8 cellular contexts compared by ENCODE assay signal in genomic region chr5:44809956-44810276, GRCh38. TPM values are rescaled to one million over a fixed set of nuclear protein-coding genes. Genes with fewer than 3 reads are reported as not detected.
A peak's percentile ranks its signal among the peaks of the same experiment; 100 is the strongest.
DNase-seq lines count a peak whose midpoint lies in the region; ATAC-seq and TF ChIP-seq lines count a peak whose summit lies in the region.

No MANE protein-coding gene starts in this region.

- H3K27ac ChIP-seq in CD4-positive, CD25-positive, alpha-beta regulatory T cell (ENCODE audit: insufficient read depth, low read length, poor library complexity, severe bottlenecking), result peak overlapping the region; percentile 90
- H3K27ac ChIP-seq in OCI-LY3 (ENCODE audit: low read length), result peak overlapping the region; percentile 61; the same call in 1 of the 2 replicates

- H4K20me1 ChIP-seq in OCI-LY3 (ENCODE audit: insufficient read depth, low read length), result no peaks in the 10 kb centered on the region

- no peaks in the 10 kb centered on the region for H3K9me3 ChIP-seq in CD4-positive, CD25-positive, alpha-beta regulatory T cell (ENCODE audit: control insufficient read depth in 2 of 2, low read length in 2 of 2)
- H3K9me3 ChIP-seq in OCI-LY3 (ENCODE audit: insufficient read depth, low read length) (no peaks in the 10 kb centered on the region), neuron (ENCODE audit: low read length) (no peaks in the 10 kb centered on the region)

- H2AFZ ChIP-seq in OCI-LY3 (ENCODE audit: low read depth, low read length) (no peak overlapping the region), neuron (ENCODE audit: low read depth, low read length) (no peak overlapping the region)

- H3K27me3 ChIP-seq in CD4-positive, CD25-positive, alpha-beta regulatory T cell (ENCODE audit: control insufficient read depth, insufficient read depth, low read length), result no peaks in the 10 kb centered on the region
- no peaks in the 10 kb centered on the region for H3K27me3 ChIP-seq in OCI-LY3 (ENCODE audit: low read depth, low read length)
- H3K27me3 ChIP-seq in neuron (ENCODE audit: insufficient read depth, low read length), result no peaks in the 10 kb centered on the region

- peak overlapping the region; percentile 93 to 98 (median 97) for H3K27ac Mint-ChIP-seq in CD4-positive, CD25-positive, alpha-beta regulatory T cell
- H3K27ac Mint-ChIP-seq in endothelial cell (ENCODE audit: unreplicated experiment), result peak overlapping the region; percentile 75

- H3K36me3 ChIP-seq in CD4-positive, CD25-positive, alpha-beta regulatory T cell (ENCODE audit: control insufficient read depth, insufficient read depth, low read length), result peaks cover 37% of the 10 kb centered on the region
- H3K36me3 ChIP-seq in OCI-LY3 (replicated peaks; ENCODE audit: low read depth, low read length), result peaks cover 19% of the 10 kb centered on the region
- H3K36me3 ChIP-seq in neuron (ENCODE audit: insufficient read depth, low read length), result peaks cover 39% of the 10 kb centered on the region

- no peak for TF ChIP-seq CTCF in OCI-LY3 (IDR thresholded peaks at IDR 0.05; ENCODE audit: low read depth, low read length)
- no peak for TF ChIP-seq CTCF in endothelial cell (IDR thresholded peaks at IDR 0.05; ENCODE audit: unreplicated experiment)

- H3K36me3 Mint-ChIP-seq in CD4-positive, CD25-positive, alpha-beta regulatory T cell, result peaks cover 22% of the 10 kb centered on the region
- H3K36me3 Mint-ChIP-seq in endothelial cell (ENCODE audit: low read depth, unreplicated experiment), result peaks cover 12% of the 10 kb centered on the region

- peak overlapping the region; percentile 81 for H3K4me3 ChIP-seq in CD4-positive, CD25-positive, alpha-beta regulatory T cell (ENCODE audit: low read depth, low read length)
- H3K4me3 ChIP-seq in OCI-LY3 (ENCODE audit: low read length) (peak overlapping the region; percentile 88), neuron (ENCODE audit: low read length) (peak overlapping the region; percentile 69)

- H3K9ac ChIP-seq in OCI-LY3 (ENCODE audit: low read length), result peak overlapping the region; percentile 89

- peaks cover 13% of the 10 kb centered on the region for H3K27me3 Mint-ChIP-seq in CD4-positive, CD25-positive, alpha-beta regulatory T cell
- H3K27me3 Mint-ChIP-seq in endothelial cell (ENCODE audit: unreplicated experiment), result no peaks in the 10 kb centered on the region

- H3K4me1 ChIP-seq in CD4-positive, CD25-positive, alpha-beta regulatory T cell (ENCODE audit: control insufficient read depth, insufficient read depth, low read length, poor library complexity, severe bottlenecking), result peaks cover 28% of the 10 kb centered on the region
- H3K4me1 ChIP-seq in OCI-LY3 (ENCODE audit: low read length) (peaks cover 11% of the 10 kb centered on the region), neuron (ENCODE audit: insufficient read depth, low read length) (peaks cover 21% of the 10 kb centered on the region)

- ATAC-seq in CD4-positive, CD25-positive, alpha-beta regulatory T cell (ENCODE audit: low read depth in 2 of 2), result no peak
- ATAC-seq in HG03045 (IDR thresholded peaks at IDR 0.05; ENCODE audit: unreplicated experiment), result no peak

- DNase-seq in CD4-positive, CD25-positive, alpha-beta regulatory T cell, result no peak
- no peak for DNase-seq in endothelial cell (ENCODE audit: low spot score)
- DNase-seq in effector CD8-positive, alpha-beta T cell (lab: John Stamatoyannopoulos, UW), result no peak
- no peak for DNase-seq in NK-92 treated with Interleukin-12 subunit alpha and Interleukin-12 subunit beta, amount 100 ng/mL, for 24 hours (lab: John Stamatoyannopoulos, UW)
- no peak for DNase-seq in activated CD8-positive, alpha-beta memory T cell treated with anti-CD3 and anti-CD28 coated beads, Interleukin-2, amount 50 U/mL, for 48 hours

- peaks cover 59% of the 10 kb centered on the region for H3K79me2 ChIP-seq in OCI-LY3 (ENCODE audit: low read length)

- peak overlapping the region; percentile 86 for H3K4me2 ChIP-seq in OCI-LY3 (ENCODE audit: low read length)

- peaks cover 14 to 49% (median 34%) of the 10 kb centered on the region in 4 donors for H3K4me1 Mint-ChIP-seq in CD4-positive, CD25-positive, alpha-beta regulatory T cell
- peaks cover 12% of the 10 kb centered on the region for H3K4me1 Mint-ChIP-seq in endothelial cell (ENCODE audit: unreplicated experiment)

- H3K4me3 Mint-ChIP-seq in CD4-positive, CD25-positive, alpha-beta regulatory T cell, result peak overlapping the region; percentile 91 to 96 (median 94)
- peak overlapping the region; percentile 98 for H3K4me3 Mint-ChIP-seq in endothelial cell (ENCODE audit: unreplicated experiment)

- H3K9me3 Mint-ChIP-seq in CD4-positive, CD25-positive, alpha-beta regulatory T cell, result no peaks in the 10 kb centered on the region
- no peaks in the 10 kb centered on the region for H3K9me3 Mint-ChIP-seq in endothelial cell (ENCODE audit: unreplicated experiment)

RNA-seq across cellular contexts. Expression of gene MRPS30, which starts 1.2 kb away (rescaled TPM):
- total RNA-seq in CD4-positive, CD25-positive, alpha-beta regulatory T cell, result 42.5 TPM
- 10 to 100 TPM; 64.7 to 75.4 (median 71.4) TPM for polyA plus RNA-seq in CD4-positive, CD25-positive, alpha-beta regulatory T cell
- 27.6 TPM for total RNA-seq in endothelial cell (ENCODE audit: unreplicated experiment)
